19 cellular contexts compared by ENCODE assay signal in the genomic region with DNA sequence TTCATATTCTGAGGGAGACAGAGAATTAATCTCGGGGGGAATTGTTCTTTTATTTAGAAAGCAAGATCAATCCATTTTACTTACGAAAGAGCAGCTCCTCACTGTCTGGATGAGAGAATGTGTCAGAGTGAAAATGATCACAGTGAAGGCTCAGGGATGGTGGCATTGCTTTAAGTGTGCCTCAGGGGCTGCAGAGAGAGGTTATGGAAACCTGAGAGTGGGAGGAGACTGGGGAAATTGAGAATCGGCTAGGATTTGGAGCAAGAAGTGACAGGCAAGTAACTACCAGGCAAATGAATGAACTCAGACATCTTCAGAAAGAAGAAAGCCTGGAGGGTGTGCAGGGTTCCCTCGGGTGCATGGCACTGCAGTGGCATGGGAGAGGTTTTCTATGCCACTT. TPM values are rescaled to one million over a fixed set of nuclear protein-coding genes. Genes with fewer than 3 reads are reported as not detected.
A peak's percentile ranks its signal among the peaks of the same experiment; 100 is the strongest.
DNase-seq lines count a peak whose midpoint lies in the region; ATAC-seq and TF ChIP-seq lines count a peak whose summit lies in the region.
"Had no signal": no experiment of that assay in that cellular context is flagged by ENCODE, and none has a peak within 500 bp of the region (broad histone marks: within the 10 kb centered on the region; RNA-seq: fewer than 3 reads in every experiment).

No MANE protein-coding gene starts in this region.

- H3K36me3 ChIP-seq in GM23338 (ENCODE audit: insufficient read depth) (no peaks in the 10 kb centered on the region), SK-N-MC (ENCODE audit: insufficient read depth, low read length) (no peaks in the 10 kb centered on the region), mucosa of descending colon (ENCODE audit: low read depth) (no peaks in the 10 kb centered on the region)
- H3K36me3 ChIP-seq: BLaER1 had no signal

- no peaks in the 10 kb centered on the region for H3K9me2 ChIP-seq in GM23338 (ENCODE audit: insufficient read depth)

- H3K9me3 ChIP-seq in SK-N-MC (ENCODE audit: low read depth, low read length) (no peaks in the 10 kb centered on the region), mucosa of descending colon (no peaks in the 10 kb centered on the region)
- H3K9me3 ChIP-seq: BLaER1 had no signal

- H4K20me1 ChIP-seq in GM23338 (replicated peaks; ENCODE audit: insufficient read depth) = no peaks in the 10 kb centered on the region

- H3K36me3 Mint-ChIP-seq in GM23338 (ENCODE audit: low read depth) = no peaks in the 10 kb centered on the region
- no peaks in the 10 kb centered on the region for H3K36me3 Mint-ChIP-seq in progenitor cell of endocrine pancreas (ENCODE audit: insufficient read depth)
- no peaks in the 10 kb centered on the region for H3K36me3 Mint-ChIP-seq in activated CD4-positive, alpha-beta T cell treated with anti-CD3 and anti-CD28 coated beads, Interleukin-2, amount 10 ng/mL, durations not matched to agents 24 days and 14 days (ENCODE audit: low read depth)

- no peaks in the 10 kb centered on the region for H3K79me2 ChIP-seq in GM23338 (replicated peaks; ENCODE audit: insufficient read depth)

- H3K27me3 Mint-ChIP-seq in GM23338 (ENCODE audit: insufficient read depth, low read depth, poor library complexity) = peaks cover 6% of the 10 kb centered on the region
- H3K27me3 Mint-ChIP-seq in progenitor cell of endocrine pancreas = no peaks in the 10 kb centered on the region
- H3K27me3 Mint-ChIP-seq in activated CD4-positive, alpha-beta T cell treated with anti-CD3 and anti-CD28 coated beads, Interleukin-2, amount 10 ng/mL, durations not matched to agents 24 days and 14 days = peaks cover 16% of the 10 kb centered on the region

- H3K4me2 ChIP-seq in GM23338 = no peak overlapping the region
- H3K4me2 ChIP-seq: BLaER1, KMS-11 had no signal

- H3K27ac ChIP-seq in GM23338 (ENCODE audit: low read depth) (no peak overlapping the region), SK-N-MC (no peak overlapping the region), foreskin keratinocyte (no peak overlapping the region)
- H3K27ac ChIP-seq: BLaER1, KMS-11 had no signal

- TF ChIP-seq CTCF in GM23338 (conservative IDR thresholded peaks at IDR 0.05; ENCODE audit: low read depth in 2 of 2) (no peak), progenitor cell of endocrine pancreas (IDR thresholded peaks at IDR 0.05; ENCODE audit: unreplicated experiment) (no peak), mucosa of descending colon (IDR thresholded peaks at IDR 0.05) (no peak), foreskin keratinocyte (conservative IDR thresholded peaks at IDR 0.05) (no peak)

- H3K4me3 Mint-ChIP-seq in GM23338 (no peak overlapping the region), progenitor cell of endocrine pancreas (ENCODE audit: low read depth) (no peak overlapping the region)
- no peak overlapping the region for H3K4me3 Mint-ChIP-seq in activated CD4-positive, alpha-beta T cell treated with anti-CD3 and anti-CD28 coated beads, Interleukin-2, amount 10 ng/mL, durations not matched to agents 24 days and 14 days
- H3K4me3 Mint-ChIP-seq: CD8-positive, alpha-beta memory T cell had no signal

- H3K27ac Mint-ChIP-seq in GM23338 = no peak overlapping the region
- H3K27ac Mint-ChIP-seq in progenitor cell of endocrine pancreas = peak overlapping the region; percentile 20
- no peak overlapping the region for H3K27ac Mint-ChIP-seq in activated CD4-positive, alpha-beta T cell treated with anti-CD3 and anti-CD28 coated beads, Interleukin-2, amount 10 ng/mL, durations not matched to agents 24 days and 14 days
- H3K27ac Mint-ChIP-seq: CD8-positive, alpha-beta memory T cell had no signal

- no peaks in the 10 kb centered on the region for H3F3A ChIP-seq in GM23338 (replicated peaks; ENCODE audit: low read depth)

- H3K4me1 ChIP-seq in GM23338 (ENCODE audit: insufficient read depth) (peaks cover 7% of the 10 kb centered on the region; the same call in 1 of the 2 replicates), mucosa of descending colon (ENCODE audit: low read depth) (no peaks in the 10 kb centered on the region), foreskin keratinocyte (peaks cover 6% of the 10 kb centered on the region)

- intact Hi-C loops in activated CD4-positive, alpha-beta T cell treated with anti-CD3 and anti-CD28 coated beads, Interleukin-2, amount 10 ng/mL, durations not matched to agents 24 days and 14 days (cut with micrococcal nuclease) = no loop called here
- intact Hi-C loops in mucosa of descending colon (cut with DNase I, micrococcal nuclease) = no loop called here

- no peak for DNase-seq in GM23338 (ENCODE audit: low spot score)
- DNase-seq in SK-N-MC (ENCODE audit: low read depth, low spot score) = no peak
- DNase-seq in left kidney (ENCODE audit: low read depth, low spot score) = peak; percentile 62
- DNase-seq in progenitor cell of endocrine pancreas (ENCODE audit: low spot score, unreplicated experiment) = no peak
- DNase-seq in activated CD4-positive, alpha-beta T cell treated with anti-CD3 and anti-CD28 coated beads, Interleukin-2, amount 10 ng/mL, durations not matched to agents 24 days and 14 days = no peak
- DNase-seq in mucosa of descending colon = no peak
- no peak for DNase-seq in foreskin keratinocyte
- DNase-seq: CD8-positive, alpha-beta memory T cell; DMS79 treated with DMSO at 0.1 percent for 48 hours; H7; MV-4-11; NCI-H1417; NCI-H187; NCI-H748 treated with DMSO at 0.1 percent for 48 hours; OCI-M1; Right ventricle myocardium superior had no signal

- H3K4me3 ChIP-seq in GM23338 (no peak overlapping the region), SK-N-MC (no peak overlapping the region), mucosa of descending colon (no peak overlapping the region)
- H3K4me3 ChIP-seq: BLaER1 had no signal

- peak; percentile 35; the same call in 2 of the 3 replicates for ATAC-seq in GM23338
- ATAC-seq in mucosa of descending colon = no peak
- ATAC-seq in foreskin keratinocyte = no peak
- ATAC-seq in GM18858 (IDR thresholded peaks at IDR 0.05; ENCODE audit: unreplicated experiment) = no peak

- no peak overlapping the region for H2AFZ ChIP-seq in GM23338

- H3K4me1 Mint-ChIP-seq in GM23338 (peaks cover 19% of the 10 kb centered on the region), progenitor cell of endocrine pancreas (ENCODE audit: low read depth) (peaks cover 15% of the 10 kb centered on the region)
- peaks cover 5% of the 10 kb centered on the region for H3K4me1 Mint-ChIP-seq in activated CD4-positive, alpha-beta T cell treated with anti-CD3 and anti-CD28 coated beads, Interleukin-2, amount 10 ng/mL, durations not matched to agents 24 days and 14 days

- peak overlapping the region; percentile 37 for H3K9ac ChIP-seq in SK-N-MC (ENCODE audit: insufficient read length)
- H3K9ac ChIP-seq: BLaER1, KMS-11 had no signal

- H3K9me3 Mint-ChIP-seq in GM23338 = no peaks in the 10 kb centered on the region
- no peaks in the 10 kb centered on the region for H3K9me3 Mint-ChIP-seq in progenitor cell of endocrine pancreas (ENCODE audit: low read depth)
- H3K9me3 Mint-ChIP-seq in activated CD4-positive, alpha-beta T cell treated with anti-CD3 and anti-CD28 coated beads, Interleukin-2, amount 10 ng/mL, durations not matched to agents 24 days and 14 days = no peaks in the 10 kb centered on the region

- H3K27me3 ChIP-seq in GM23338 (ENCODE audit: insufficient read depth) (no peaks in the 10 kb centered on the region), foreskin keratinocyte (no peaks in the 10 kb centered on the region)

TF ChIP-seq in GM23338, 12 proteins besides CTCF, POLR2A, EP300 and RAD21 (continues in another document):
- TF ChIP-seq, protein P1, sequence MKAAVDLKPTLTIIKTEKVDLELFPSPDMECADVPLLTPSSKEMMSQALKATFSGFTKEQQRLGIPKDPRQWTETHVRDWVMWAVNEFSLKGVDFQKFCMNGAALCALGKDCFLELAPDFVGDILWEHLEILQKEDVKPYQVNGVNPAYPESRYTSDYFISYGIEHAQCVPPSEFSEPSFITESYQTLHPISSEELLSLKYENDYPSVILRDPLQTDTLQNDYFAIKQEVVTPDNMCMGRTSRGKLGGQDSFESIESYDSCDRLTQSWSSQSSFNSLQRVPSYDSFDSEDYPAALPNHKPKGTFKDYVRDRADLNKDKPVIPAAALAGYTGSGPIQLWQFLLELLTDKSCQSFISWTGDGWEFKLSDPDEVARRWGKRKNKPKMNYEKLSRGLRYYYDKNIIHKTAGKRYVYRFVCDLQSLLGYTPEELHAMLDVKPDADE (IDR thresholded peaks at IDR 0.05) = no peak

RNA-seq across cellular contexts. Expression of a gene that starts 34.2 kb away (rescaled TPM):
- total RNA-seq in GM23338 (2014; rRNA removed; shearing (Covaris generic)) = 33.5 and 43.8 TPM in 2 replicates
- polyA plus RNA-seq in GM23338 (2016; fragmentation: Nextera tagmentation; extraction: Ambion mirVana) (57.2 and 62.0 TPM in 2 replicates), foreskin keratinocyte (41.1 and 47.9 TPM in 2 replicates)
- total RNA-seq in progenitor cell of endocrine pancreas (28.1 and 31.8 TPM in 2 replicates), mucosa of descending colon (10 to 100 TPM; 61.6 to 86.7 (median 75.3) TPM), foreskin keratinocyte (51.6 and 54.3 TPM in 2 replicates)
- 65.0 and 72.7 TPM in 2 replicates for total RNA-seq in activated CD4-positive, alpha-beta T cell treated with anti-CD3 and anti-CD28 coated beads, Interleukin-2, amount 10 ng/mL, durations not matched to agents 24 days and 14 days

RNA-seq across cellular contexts. Expression of a gene that starts 38.2 kb away (rescaled TPM):
- 83.1 and 96.7 TPM in 2 replicates for total RNA-seq in GM23338 (2014; rRNA removed; shearing (Covaris generic))
- polyA plus RNA-seq in GM23338 (2016; fragmentation: Nextera tagmentation; extraction: Ambion mirVana) (65.3 and 71.0 TPM in 2 replicates), foreskin keratinocyte (70.3 and 79.4 TPM in 2 replicates)
- total RNA-seq in progenitor cell of endocrine pancreas (90.1 and 94.1 TPM in 2 replicates), mucosa of descending colon (100 to 1,000 TPM; 106 to 121 (median 107) TPM), foreskin keratinocyte (95.6 and 105 TPM in 2 replicates)
- 181 and 188 TPM in 2 replicates for total RNA-seq in activated CD4-positive, alpha-beta T cell treated with anti-CD3 and anti-CD28 coated beads, Interleukin-2, amount 10 ng/mL, durations not matched to agents 24 days and 14 days
